In the genomic region with DNA sequence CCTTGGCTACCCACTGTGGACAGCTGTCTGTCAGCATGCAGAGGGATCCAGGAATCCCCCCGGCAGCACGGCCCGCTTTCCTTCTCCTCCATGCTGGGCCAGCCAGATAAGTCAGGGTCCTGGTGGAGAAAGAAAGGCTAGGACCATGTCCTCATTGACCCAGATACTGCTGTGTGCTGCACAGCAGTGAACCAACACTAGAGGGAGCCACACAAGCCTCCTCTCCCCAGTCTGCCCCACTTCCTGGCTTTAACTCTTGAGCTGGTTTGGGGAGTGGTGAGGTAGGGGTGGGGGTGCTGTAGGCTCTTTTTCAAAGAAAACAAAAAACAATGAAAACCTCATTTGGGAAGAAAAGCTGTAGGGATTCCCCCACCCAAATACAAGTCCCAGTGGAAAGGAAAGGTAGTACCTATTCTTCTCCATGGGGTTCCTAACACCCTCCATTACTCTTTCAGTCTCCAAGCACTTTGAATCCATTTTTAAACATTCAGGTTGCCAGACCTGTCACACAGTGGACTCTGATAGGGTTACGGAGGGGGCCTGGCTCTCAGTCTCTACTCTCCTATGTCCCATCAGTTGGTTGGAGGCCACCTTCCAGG, we compare ENCODE assay signal across 8 cellular contexts.
DNase-seq lines count a peak whose midpoint lies in the region; ATAC-seq, FAIRE-seq and TF ChIP-seq lines count a peak whose summit lies in the region.

No MANE protein-coding gene starts in this region.

- peaks cover 13% of the 10 kb centered on the region for H3K4me1 Mint-ChIP-seq in astrocyte (ENCODE audit: low read depth, unreplicated experiment)

- H3K9me2 ChIP-seq in MM.1S (replicated peaks; ENCODE audit: insufficient read depth, low read length): no peaks in the 10 kb centered on the region

- H3K27me3 Mint-ChIP-seq in astrocyte (ENCODE audit: low read depth, unreplicated experiment): no peaks in the 10 kb centered on the region

- H4K20me1 ChIP-seq in MM.1S (ENCODE audit: insufficient read depth, low read length) (no peaks in the 10 kb centered on the region), astrocyte (ENCODE audit: insufficient read depth, low read length) (peaks cover 24% of the 10 kb centered on the region)

- DNase-seq in 8988T (peak; percentile 80), GM12864 (ENCODE audit: low read depth) (no peak), MM.1S (peak; percentile 48), astrocyte (ENCODE audit: low read depth) (no peak), kidney glomerular epithelial cell (lab: John Stamatoyannopoulos, UW) (peak; percentile 32), uterus (no peak)

- H3K79me2 ChIP-seq in MM.1S (ENCODE audit: low read length) (no peaks in the 10 kb centered on the region), astrocyte (ENCODE audit: insufficient read depth, low read length) (no peaks in the 10 kb centered on the region)

- no peaks in the 10 kb centered on the region for H3K9me3 Mint-ChIP-seq in astrocyte (ENCODE audit: unreplicated experiment)

- no peak overlapping the region for H3K9ac ChIP-seq in MM.1S (ENCODE audit: low read length)
- no peak overlapping the region for H3K9ac ChIP-seq in astrocyte (ENCODE audit: low read length)

- no peak overlapping the region for H3K4me2 ChIP-seq in MM.1S (ENCODE audit: low read depth, low read length)
- no peak overlapping the region for H3K4me2 ChIP-seq in astrocyte (ENCODE audit: low read length)

- no peak for FAIRE-seq in astrocyte (lab: Jason Lieb, UNC)

- ATAC-seq in GM21447 (IDR thresholded peaks at IDR 0.05; ENCODE audit: unreplicated experiment) (no peak), GM21529 (IDR thresholded peaks at IDR 0.05; ENCODE audit: unreplicated experiment) (no peak)

- H3K4me3 ChIP-seq in GM12864 (ENCODE audit: low read depth, low read length): no peak overlapping the region
- no peak overlapping the region for H3K4me3 ChIP-seq in MM.1S (ENCODE audit: low read length)
- no peak overlapping the region for H3K4me3 ChIP-seq in astrocyte (ENCODE audit: insufficient read depth, low read depth, low read length)
- H3K4me3 ChIP-seq in uterus: no peak overlapping the region

- H2AFZ ChIP-seq in MM.1S (ENCODE audit: low read length) (no peak overlapping the region), astrocyte (ENCODE audit: low read depth, low read length) (no peak overlapping the region)

- no peaks in the 10 kb centered on the region for H3F3A ChIP-seq in MM.1S (ENCODE audit: insufficient read depth, low read length)

- peak overlapping the region; percentile 55 for H3K27ac Mint-ChIP-seq in astrocyte (ENCODE audit: unreplicated experiment)

- TF ChIP-seq CTCF in GM12864 (IDR thresholded peaks at IDR 0.05; ENCODE audit: low read depth, low read length, missing control alignments) (peak; percentile 86), MM.1S (IDR thresholded peaks at IDR 0.05; ENCODE audit: low read length) (peak; percentile 97), astrocyte (IDR thresholded peaks at IDR 0.05; ENCODE audit: insufficient read depth, low read depth, low read length) (peak; percentile 60), uterus (IDR thresholded peaks at IDR 0.05) (peak; percentile 32 to 47 (median 35))

- H3K27ac ChIP-seq in MM.1S (ENCODE audit: low read length) (no peak overlapping the region), astrocyte (ENCODE audit: low read depth, low read length) (no peak overlapping the region), uterus (no peak overlapping the region)

- H3K9me3 ChIP-seq in MM.1S (replicated peaks; ENCODE audit: insufficient read depth, low read length): no peaks in the 10 kb centered on the region
- H3K9me3 ChIP-seq in astrocyte (ENCODE audit: insufficient read depth, low read depth, low read length): no peaks in the 10 kb centered on the region
- no peaks in the 10 kb centered on the region for H3K9me3 ChIP-seq in uterus

- peaks cover 37% of the 10 kb centered on the region for H3K27me3 ChIP-seq in MM.1S (replicated peaks; ENCODE audit: insufficient read depth, low read length)
- H3K27me3 ChIP-seq in astrocyte (ENCODE audit: insufficient read depth, low read length): no peaks in the 10 kb centered on the region
- H3K27me3 ChIP-seq in uterus: no peaks in the 10 kb centered on the region

- intact Hi-C loops in uterus (cut with DNase I; ENCODE audit: low total_unique reads): no loop called here

- H3K36me3 ChIP-seq in MM.1S (replicated peaks; ENCODE audit: insufficient read depth, low read length) (no peaks in the 10 kb centered on the region), astrocyte (ENCODE audit: insufficient read depth, low read length) (peaks cover 27% of the 10 kb centered on the region), uterus (no peaks in the 10 kb centered on the region)

- peaks cover 24% of the 10 kb centered on the region for H3K36me3 Mint-ChIP-seq in astrocyte (ENCODE audit: low read depth, unreplicated experiment)

- no peak overlapping the region for H3K4me3 Mint-ChIP-seq in astrocyte (ENCODE audit: unreplicated experiment)

- TF ChIP-seq POLR2A in uterus (IDR thresholded peaks at IDR 0.05): no peak

- H3K4me1 ChIP-seq in MM.1S (ENCODE audit: low read length) (no peaks in the 10 kb centered on the region), astrocyte (ENCODE audit: insufficient read depth, low read length) (no peaks in the 10 kb centered on the region), uterus (no peaks in the 10 kb centered on the region)

Comparison
In these comparisons a context has a peak if more than half of its experiments do, and no peak if none do; other contexts are left out.
1. DNase-seq: peak in 8988T (single experiment), MM.1S (single experiment) and kidney glomerular epithelial cell (single experiment); none in GM12864 (single experiment), astrocyte (single experiment) and uterus (0 of 2).
2. CTCF ChIP-seq: peak in every context shown above with its lines; median percentile 97 in MM.1S; 86 in GM12864; 60 in astrocyte; 35 in uterus.